2 cellular contexts compared by ENCODE assay signal in the genomic region with DNA sequence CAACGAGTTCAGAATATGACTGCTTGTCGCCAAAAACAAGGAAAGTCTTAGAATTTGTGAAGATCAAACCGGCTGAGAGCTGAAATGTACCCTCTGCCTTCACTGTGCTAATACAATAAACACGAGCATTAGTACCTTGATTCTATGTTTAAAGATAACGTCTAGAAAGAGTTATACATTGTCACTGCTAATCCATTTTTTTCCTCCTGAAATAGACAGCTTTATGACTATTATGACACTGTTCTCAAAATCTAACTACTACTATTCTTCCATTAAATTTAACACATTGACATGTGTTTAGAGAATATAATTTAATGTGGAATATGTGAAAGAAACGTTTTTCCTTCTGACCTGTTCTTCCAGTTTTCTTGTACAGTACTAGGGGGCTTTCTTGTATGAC.
TF ChIP-seq lines count a peak whose summit lies in the region.

No MANE protein-coding gene starts in this region.

TF ChIP-seq in IMR-90, 13 proteins besides CTCF, POLR2A, EP300 and RAD21:
- TF ChIP-seq BHLHE40 (IDR thresholded peaks at IDR 0.05; ENCODE audit: low read depth, low read length) = no peak
- TF ChIP-seq MXI1 (IDR thresholded peaks at IDR 0.05; ENCODE audit: borderline replicate concordance, low read depth, low read length) = no peak
- TF ChIP-seq USF2 (IDR thresholded peaks at IDR 0.05; ENCODE audit: low read depth, low read length) = no peak

TF ChIP-seq in WTC11, 78 proteins besides CTCF, POLR2A, EP300 and RAD21:
- TF ChIP-seq TEAD4 (CRISPR knock-in tag; IDR thresholded peaks at IDR 0.05) (no peak), TCF7 (CRISPR knock-in tag; IDR thresholded peaks at IDR 0.05; ENCODE audit: low read depth) (no peak), ZSCAN18 (CRISPR knock-in tag; IDR thresholded peaks at IDR 0.05) (no peak), IRF2 (CRISPR knock-in tag; IDR thresholded peaks at IDR 0.05; ENCODE audit: borderline replicate concordance, low read depth) (no peak), ZNF423 (CRISPR knock-in tag; IDR thresholded peaks at IDR 0.05) (no peak), SOX15 (CRISPR knock-in tag; IDR thresholded peaks at IDR 0.05) (no peak), NR3C1 (CRISPR knock-in tag; conservative IDR thresholded peaks at IDR 0.05; ENCODE audit: low read depth) (no peak), EMX1 (CRISPR knock-in tag; IDR thresholded peaks at IDR 0.05) (no peak), ZNF425 (CRISPR knock-in tag; conservative IDR thresholded peaks at IDR 0.05) (no peak), CBFB (CRISPR knock-in tag; IDR thresholded peaks at IDR 0.05; ENCODE audit: low read depth) (no peak)
- TF ChIP-seq, protein P1, sequence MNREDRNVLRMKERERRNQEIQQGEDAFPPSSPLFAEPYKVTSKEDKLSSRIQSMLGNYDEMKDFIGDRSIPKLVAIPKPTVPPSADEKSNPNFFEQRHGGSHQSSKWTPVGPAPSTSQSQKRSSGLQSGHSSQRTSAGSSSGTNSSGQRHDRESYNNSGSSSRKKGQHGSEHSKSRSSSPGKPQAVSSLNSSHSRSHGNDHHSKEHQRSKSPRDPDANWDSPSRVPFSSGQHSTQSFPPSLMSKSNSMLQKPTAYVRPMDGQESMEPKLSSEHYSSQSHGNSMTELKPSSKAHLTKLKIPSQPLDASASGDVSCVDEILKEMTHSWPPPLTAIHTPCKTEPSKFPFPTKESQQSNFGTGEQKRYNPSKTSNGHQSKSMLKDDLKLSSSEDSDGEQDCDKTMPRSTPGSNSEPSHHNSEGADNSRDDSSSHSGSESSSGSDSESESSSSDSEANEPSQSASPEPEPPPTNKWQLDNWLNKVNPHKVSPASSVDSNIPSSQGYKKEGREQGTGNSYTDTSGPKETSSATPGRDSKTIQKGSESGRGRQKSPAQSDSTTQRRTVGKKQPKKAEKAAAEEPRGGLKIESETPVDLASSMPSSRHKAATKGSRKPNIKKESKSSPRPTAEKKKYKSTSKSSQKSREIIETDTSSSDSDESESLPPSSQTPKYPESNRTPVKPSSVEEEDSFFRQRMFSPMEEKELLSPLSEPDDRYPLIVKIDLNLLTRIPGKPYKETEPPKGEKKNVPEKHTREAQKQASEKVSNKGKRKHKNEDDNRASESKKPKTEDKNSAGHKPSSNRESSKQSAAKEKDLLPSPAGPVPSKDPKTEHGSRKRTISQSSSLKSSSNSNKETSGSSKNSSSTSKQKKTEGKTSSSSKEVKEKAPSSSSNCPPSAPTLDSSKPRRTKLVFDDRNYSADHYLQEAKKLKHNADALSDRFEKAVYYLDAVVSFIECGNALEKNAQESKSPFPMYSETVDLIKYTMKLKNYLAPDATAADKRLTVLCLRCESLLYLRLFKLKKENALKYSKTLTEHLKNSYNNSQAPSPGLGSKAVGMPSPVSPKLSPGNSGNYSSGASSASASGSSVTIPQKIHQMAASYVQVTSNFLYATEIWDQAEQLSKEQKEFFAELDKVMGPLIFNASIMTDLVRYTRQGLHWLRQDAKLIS (CRISPR knock-in tag; IDR thresholded peaks at IDR 0.05; ENCODE audit: borderline replicate concordance) = no peak
- TF ChIP-seq, protein P2, sequence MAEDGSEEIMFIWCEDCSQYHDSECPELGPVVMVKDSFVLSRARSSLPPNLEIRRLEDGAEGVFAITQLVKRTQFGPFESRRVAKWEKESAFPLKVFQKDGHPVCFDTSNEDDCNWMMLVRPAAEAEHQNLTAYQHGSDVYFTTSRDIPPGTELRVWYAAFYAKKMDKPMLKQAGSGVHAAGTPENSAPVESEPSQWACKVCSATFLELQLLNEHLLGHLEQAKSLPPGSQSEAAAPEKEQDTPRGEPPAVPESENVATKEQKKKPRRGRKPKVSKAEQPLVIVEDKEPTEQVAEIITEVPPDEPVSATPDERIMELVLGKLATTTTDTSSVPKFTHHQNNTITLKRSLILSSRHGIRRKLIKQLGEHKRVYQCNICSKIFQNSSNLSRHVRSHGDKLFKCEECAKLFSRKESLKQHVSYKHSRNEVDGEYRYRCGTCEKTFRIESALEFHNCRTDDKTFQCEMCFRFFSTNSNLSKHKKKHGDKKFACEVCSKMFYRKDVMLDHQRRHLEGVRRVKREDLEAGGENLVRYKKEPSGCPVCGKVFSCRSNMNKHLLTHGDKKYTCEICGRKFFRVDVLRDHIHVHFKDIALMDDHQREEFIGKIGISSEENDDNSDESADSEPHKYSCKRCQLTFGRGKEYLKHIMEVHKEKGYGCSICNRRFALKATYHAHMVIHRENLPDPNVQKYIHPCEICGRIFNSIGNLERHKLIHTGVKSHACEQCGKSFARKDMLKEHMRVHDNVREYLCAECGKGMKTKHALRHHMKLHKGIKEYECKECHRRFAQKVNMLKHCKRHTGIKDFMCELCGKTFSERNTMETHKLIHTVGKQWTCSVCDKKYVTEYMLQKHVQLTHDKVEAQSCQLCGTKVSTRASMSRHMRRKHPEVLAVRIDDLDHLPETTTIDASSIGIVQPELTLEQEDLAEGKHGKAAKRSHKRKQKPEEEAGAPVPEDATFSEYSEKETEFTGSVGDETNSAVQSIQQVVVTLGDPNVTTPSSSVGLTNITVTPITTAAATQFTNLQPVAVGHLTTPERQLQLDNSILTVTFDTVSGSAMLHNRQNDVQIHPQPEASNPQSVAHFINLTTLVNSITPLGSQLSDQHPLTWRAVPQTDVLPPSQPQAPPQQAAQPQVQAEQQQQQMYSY (CRISPR knock-in tag; IDR thresholded peaks at IDR 0.05) = no peak
